Comparison of ENCODE assay signal across 17 cellular contexts in genomic region chr22:38940985-38941384, GRCh38. TPM values are rescaled to one million over a fixed set of nuclear protein-coding genes. Genes with fewer than 3 reads are reported as not detected.
A peak's percentile ranks its signal among the peaks of the same experiment; 100 is the strongest.
DNase-seq lines count a peak whose midpoint lies in the region; ATAC-seq, FAIRE-seq and TF ChIP-seq lines count a peak whose summit lies in the region.
"Had no signal": no experiment of that assay in that cellular context is flagged by ENCODE, and none has a peak within 500 bp of the region (broad histone marks: within the 10 kb centered on the region; RNA-seq: fewer than 3 reads in every experiment).

No MANE protein-coding gene starts in this region.

- H3K4me2 ChIP-seq in GM12878 (ENCODE audit: control insufficient read depth, insufficient read depth) = peak overlapping the region; percentile 83; the same call in 1 of the 2 replicates

- H4K20me1 ChIP-seq in GM12878 (ENCODE audit: control insufficient read depth, insufficient read depth) = no peaks in the 10 kb centered on the region

- 92% methylated on average over 1 of the region's 1 CpG for WGBS in GM12878 (ENCODE audit: insufficient coverage, insufficient replicate concordance, low lambda C conversion rate, missing lambda C conversion rate)
- 89 to 98% methylated on average over 1 of the region's 1 CpG for WGBS in heart right ventricle, 2 donors

- RAD21 ChIA-PET in GM12878 (lab: Charles Lee; ENCODE audit: unreplicated experiment) = interaction anchor here (1.0 to 3.7 kb wide), 8 partner anchors 11 to 177 kb away, joined by 3 to 23 read pairs (median 5); partner anchors contain the start of genes APOBEC3B, APOBEC3D and CBX6

- no peaks in the 10 kb centered on the region for H3K27me3 ChIP-seq in GM12878 (replicated peaks in 1 of 2; ENCODE audit: control insufficient read depth in 2 of 2, insufficient read depth in 2 of 2, low read length in 1 of 2)
- H3K27me3 ChIP-seq in heart right ventricle = peaks cover 0 to 41% (median 16%) of the 10 kb centered on the region in 7 donors
- H3K27me3 ChIP-seq: pancreas had no signal

- peak overlapping the region in 1 of 2 donors; percentile 84 for H3K27ac Mint-ChIP-seq in activated naive CD4-positive, alpha-beta T cell treated with anti-CD3 and anti-CD28 coated beads, Interleukin-2, amount 50 U/mL, for 72 hours
- H3K27ac Mint-ChIP-seq in type B pancreatic cell = no peak overlapping the region
- H3K27ac Mint-ChIP-seq: endodermal cell had no signal

- CTCF ChIA-PET in GM12878 (lab: Yijun Ruan, JAX) = interaction anchor here (0.5 to 3.5 kb wide), 13 partner anchors 10 to 393 kb away, joined by 3 to 24 read pairs (median 4); partner anchors contain the start of gene APOBEC3B

- TF ChIP-seq POLR2A in NB4 (IDR thresholded peaks at IDR 0.05; ENCODE audit: extremely low read depth, insufficient read length) (no peak), GM12878 (IDR thresholded peaks at IDR 0.05; ENCODE audit: low read depth, low read length) (no peak)

- H3K4me3 ChIP-seq in NB4 (ENCODE audit: low read depth, low read length) (no peak overlapping the region), GM12878 (no peak overlapping the region), heart right ventricle (peak overlapping the region in 1 of 10 donors; percentile 28)
- H3K4me3 ChIP-seq: pancreas, SJSA1 had no signal

- TF ChIP-seq EP300 in GM12878 (IDR thresholded peaks at IDR 0.05; ENCODE audit: borderline replicate concordance in 1 of 2, control insufficient read depth in 1 of 2, low read depth in 2 of 2, low read length in 2 of 2) = no peak

- H3K4me3 Mint-ChIP-seq in type B pancreatic cell = no peak overlapping the region
- H3K4me3 Mint-ChIP-seq: endodermal cell had no signal

- no peak overlapping the region for H3K9ac ChIP-seq in GM12878 (ENCODE audit: control insufficient read depth, insufficient read depth, low read length)

- in situ Hi-C loops in GM12878 (cut with MboI) = no loop called here

- H3K4me1 ChIP-seq in GM12878 (ENCODE audit: control insufficient read depth, insufficient read depth, low read length) (peaks cover 33% of the 10 kb centered on the region), heart right ventricle (peaks cover 0 to 44% (median 0%) of the 10 kb centered on the region in 9 donors)
- H3K4me1 ChIP-seq: pancreas, SJSA1 had no signal

- SMC1A ChIA-PET in GM12878 (lab: Charles Lee; ENCODE audit: uncharacterized antibody, unreplicated experiment) = interaction anchor here (0.9 to 1.7 kb wide), 13 partner anchors 10 to 208 kb away, joined by 3 to 9 read pairs (median 4); no protein-coding TSS in a partner anchor

- H3K36me3 ChIP-seq in GM12878 (ENCODE audit: control insufficient read depth in 2 of 2, insufficient read depth in 2 of 2, low read length in 1 of 2) (no peaks in the 10 kb centered on the region), heart right ventricle (no peaks in the 10 kb centered on the region)
- H3K36me3 ChIP-seq: brain microvascular endothelial cell, pancreas, SJSA1 had no signal

- H3K27ac ChIP-seq in GM12878 (ENCODE audit: control insufficient read depth, insufficient read depth) (peak overlapping the region; percentile 64), heart right ventricle (peak overlapping the region in 1 of 10 donors; percentile 83)
- H3K27ac ChIP-seq: brain microvascular endothelial cell, SJSA1 had no signal

- no peaks in the 10 kb centered on the region for H3K36me3 Mint-ChIP-seq in activated naive CD4-positive, alpha-beta T cell treated with anti-CD3 and anti-CD28 coated beads, Interleukin-2, amount 50 U/mL, for 72 hours
- no peaks in the 10 kb centered on the region for H3K36me3 Mint-ChIP-seq in type B pancreatic cell

- BruUV-seq in GM12878 (replicated peaks; lab: Mats Ljungman, UMichigan) = no TSS peak

- H2AFZ ChIP-seq in GM12878 (ENCODE audit: control insufficient read depth, low read depth, low read length) = no peak overlapping the region

- no peak for FAIRE-seq in GM12878 (lab: Jason Lieb, UNC)

- H3K9me3 Mint-ChIP-seq in activated naive CD4-positive, alpha-beta T cell treated with anti-CD3 and anti-CD28 coated beads, Interleukin-2, amount 50 U/mL, for 72 hours = no peaks in the 10 kb centered on the region
- no peaks in the 10 kb centered on the region for H3K9me3 Mint-ChIP-seq in type B pancreatic cell
- H3K9me3 Mint-ChIP-seq: endodermal cell had no signal

- peaks cover 12% of the 10 kb centered on the region for H3K4me1 Mint-ChIP-seq in type B pancreatic cell (ENCODE audit: unreplicated experiment)
- H3K4me1 Mint-ChIP-seq: endodermal cell had no signal

- POLR2A ChIA-PET in GM12878 (lab: Charles Lee) = interaction anchor here (0.6 to 1.2 kb wide), 7 partner anchors 11 to 234 kb away, joined by 3 to 14 read pairs (median 4); partner anchors contain the start of gene CBX6

- H3K9me3 ChIP-seq in GM12878 (replicated peaks; ENCODE audit: control insufficient read depth, insufficient read depth, low read length) (no peaks in the 10 kb centered on the region), heart right ventricle (no peaks in the 10 kb centered on the region)
- H3K9me3 ChIP-seq: pancreas, SJSA1 had no signal

- no peak for TF ChIP-seq RAD21 in GM12878 (IDR thresholded peaks at IDR 0.05; ENCODE audit: insufficient read depth, low read depth, low read length)

- no peak for DNase-seq in activated naive CD4-positive, alpha-beta T cell treated with anti-CD3 and anti-CD28 coated beads, Interleukin-2, amount 50 U/mL, for 72 hours (ENCODE audit: low spot score in 2 of 2)
- no peak for DNase-seq in activated naive CD4-positive, alpha-beta T cell (lab: John Stamatoyannopoulos, UW)
- DNase-seq in NB4 (ENCODE audit: low read depth) (peak; percentile 21), GM12878 (ENCODE audit: low read depth, low spot score) (no peak), heart right ventricle (no peak), COR-L47 (lab: John Stamatoyannopoulos, UW) (no peak), left ventricle myocardium superior (no peak), type B pancreatic cell (ENCODE audit: extremely low spot score, unreplicated experiment) (no peak)
- DNase-seq: brain microvascular endothelial cell, DND-41, endodermal cell, foreskin fibroblast, midbrain, NCI-H1048, pancreas had no signal

- ATAC-seq in activated naive CD4-positive, alpha-beta T cell treated with anti-CD3 and anti-CD28 coated beads, Interleukin-2, amount 50 U/mL, for 72 hours = peak; percentile 18 to 25
- peak; percentile 59 for ATAC-seq in GM12878
- ATAC-seq in heart right ventricle = no peak
- ATAC-seq in left ventricle myocardium superior = no peak

- H3K79me2 ChIP-seq in GM12878 (ENCODE audit: control insufficient read depth, insufficient read depth, low read length) = no peaks in the 10 kb centered on the region

- TF ChIP-seq CTCF in NB4 (IDR thresholded peaks at IDR 0.05; ENCODE audit: low read depth, low read length) = no peak
- TF ChIP-seq CTCF in GM12878 (IDR thresholded peaks at IDR 0.05 in 2 of 3, conservative IDR thresholded peaks at IDR 0.05 in 1 of 3; ENCODE audit: control insufficient read depth in 2 of 3, extremely low read depth in 1 of 3, insufficient read depth in 1 of 3, low read depth in 3 of 3, low read length in 3 of 3) = no peak
- TF ChIP-seq CTCF in heart right ventricle (IDR thresholded peaks at IDR 0.05) = no peak
- no peak for TF ChIP-seq CTCF in type B pancreatic cell (conservative IDR thresholded peaks at IDR 0.05)

- H3K27me3 Mint-ChIP-seq in type B pancreatic cell = peaks cover 30% of the 10 kb centered on the region

- intact Hi-C loops in GM12878 (cut with micrococcal nuclease; ENCODE audit: unreplicated experiment) (loop anchor here (1.0 to 5.0 kb wide), 2 partner anchors 41 to 67 kb away; partner anchors contain the start of gene APOBEC3B), heart right ventricle (cut with DNase I) (no loop called here), left ventricle myocardium superior (cut with micrococcal nuclease) (no loop called here)

RNA-seq across cellular contexts. Expression of gene APOBEC3A, which starts 16.4 kb away (rescaled TPM):
- not detected for total RNA-seq in activated naive CD4-positive, alpha-beta T cell treated with anti-CD3 and anti-CD28 coated beads, Interleukin-2, amount 50 U/mL, for 72 hours
- not detected in 2 replicates for total RNA-seq in GM12878 (2013; cell fraction: nucleolus; rRNA removed)
- total RNA-seq in GM12878 (2014; rRNA removed) (not detected in 2 replicates), GM12878 (2014; rRNA removed; fragmentation: Illumina TruSeq; extraction: Trizol) (not detected in 2 replicates), GM12878 (2021) (not detected in 2 replicates), heart right ventricle (1 to 10 TPM in 5 of 10 donors, under 1 TPM in 4, not detected in 1; 0.20 to 5.6 (median 1.0) TPM), left ventricle myocardium superior (0.82 TPM), type B pancreatic cell (ENCODE audit: low replicate concordance) (0.67 and 1.6 TPM in 2 replicates)
- polyA plus RNA-seq in GM12878 (2011; ENCODE audit: low read depth) = not detected
- polyA plus RNA-seq in GM12878 (2011; rRNA removed) (not detected in 2 replicates), GM12878 (2014; fragmentation: Illumina TruSeq; extraction: Trizol) (not detected in 2 replicates), GM12878 (2014; fragmentation: Nextera tagmentation; extraction: Ambion mirVana) (not detected), GM12878 (2014; rRNA removed) (not detected in 2 replicates), GM12878 (2016; fragmentation: Nextera tagmentation; extraction: Ambion mirVana) (under 1 TPM in 1 of 2 experiments, not detected in 1; 0.20 TPM), heart right ventricle (under 1 TPM in 1 of 2 donors, not detected in 1; 0.22 TPM)
- not detected in 2 replicates for polyA plus RNA-seq in GM12878 (2011; cell fraction: cytosol; rRNA removed)
- polyA plus RNA-seq in GM12878 (2011; cell fraction: nucleus; rRNA removed) = not detected in 2 replicates
- polyA plus RNA-seq in GM12878 (2012) = 0.07 and 0.38 TPM in 2 replicates
- polyA minus RNA-seq in GM12878 (2011; rRNA and poly(A)+ RNA removed) = not detected in 2 replicates
- not detected in 2 replicates for polyA minus RNA-seq in GM12878 (2011; cell fraction: cytosol; rRNA and poly(A)+ RNA removed)
- not detected in 2 replicates for polyA minus RNA-seq in GM12878 (2011; cell fraction: nucleus; rRNA and poly(A)+ RNA removed)
- total RNA-seq: endodermal cell, HT1080, SJSA1 had no signal

RNA-seq across cellular contexts. Expression of gene APOBEC3B, which starts 41.2 kb away (rescaled TPM):
- 1 to 10 TPM; 6.4 to 9.6 TPM for total RNA-seq in activated naive CD4-positive, alpha-beta T cell treated with anti-CD3 and anti-CD28 coated beads, Interleukin-2, amount 50 U/mL, for 72 hours
- 1.3 and 1.8 TPM in 2 replicates for total RNA-seq in GM12878 (2013; cell fraction: nucleolus; rRNA removed)
- total RNA-seq in GM12878 (2014; rRNA removed) (19.1 and 19.4 TPM in 2 replicates), GM12878 (2014; rRNA removed; fragmentation: Illumina TruSeq; extraction: Trizol) (2.4 and 2.7 TPM in 2 replicates), GM12878 (2021) (24.3 and 26.3 TPM in 2 replicates), heart right ventricle (1 to 10 TPM in 7 of 10 donors, under 1 TPM in 3; 0.55 to 6.4 (median 1.3) TPM), left ventricle myocardium superior (0.55 TPM), type B pancreatic cell (ENCODE audit: low replicate concordance) (6.7 and 7.1 TPM in 2 replicates)
- polyA plus RNA-seq in GM12878 (2011; ENCODE audit: low read depth) = 20.8 TPM
- polyA plus RNA-seq in GM12878 (2011; rRNA removed) (18.6 and 26.8 TPM in 2 replicates), GM12878 (2014; fragmentation: Illumina TruSeq; extraction: Trizol) (24.8 and 31.5 TPM in 2 replicates), GM12878 (2014; fragmentation: Nextera tagmentation; extraction: Ambion mirVana) (10 to 100 TPM; 56.6 to 75.1 TPM), GM12878 (2014; rRNA removed) (29.6 and 30.4 TPM in 2 replicates), GM12878 (2016; fragmentation: Nextera tagmentation; extraction: Ambion mirVana) (10 to 100 TPM; 40.7 to 45.1 TPM), heart right ventricle (under 1 TPM; 0.29 to 0.77 TPM)
- polyA plus RNA-seq in GM12878 (2011; cell fraction: cytosol; rRNA removed) = 59.0 and 63.5 TPM in 2 replicates
- polyA plus RNA-seq in GM12878 (2011; cell fraction: nucleus; rRNA removed) = 22.8 and 31.2 TPM in 2 replicates
- polyA plus RNA-seq in GM12878 (2012) = 26.4 and 28.7 TPM in 2 replicates
- polyA minus RNA-seq in GM12878 (2011; rRNA and poly(A)+ RNA removed) = 28.0 and 45.3 TPM in 2 replicates
- polyA minus RNA-seq in GM12878 (2011; cell fraction: cytosol; rRNA and poly(A)+ RNA removed) = 12.8 and 14.1 TPM in 2 replicates
- 4.1 and 7.4 TPM in 2 replicates for polyA minus RNA-seq in GM12878 (2011; cell fraction: nucleus; rRNA and poly(A)+ RNA removed)

Comparison
In these comparisons a context has a peak if more than half of its experiments do, and no peak if none do; other contexts are left out.
1. ATAC-seq: peak in activated naive CD4-positive, alpha-beta T cell treated with anti-CD3 and anti-CD28 coated beads, Interleukin-2, amount 50 U/mL, for 72 hours (2 of 2) and GM12878 (single experiment); none in heart right ventricle (0 of 8) and left ventricle myocardium superior (single experiment).